ENCODE assay signal across 12 cellular contexts in the genomic region with DNA sequence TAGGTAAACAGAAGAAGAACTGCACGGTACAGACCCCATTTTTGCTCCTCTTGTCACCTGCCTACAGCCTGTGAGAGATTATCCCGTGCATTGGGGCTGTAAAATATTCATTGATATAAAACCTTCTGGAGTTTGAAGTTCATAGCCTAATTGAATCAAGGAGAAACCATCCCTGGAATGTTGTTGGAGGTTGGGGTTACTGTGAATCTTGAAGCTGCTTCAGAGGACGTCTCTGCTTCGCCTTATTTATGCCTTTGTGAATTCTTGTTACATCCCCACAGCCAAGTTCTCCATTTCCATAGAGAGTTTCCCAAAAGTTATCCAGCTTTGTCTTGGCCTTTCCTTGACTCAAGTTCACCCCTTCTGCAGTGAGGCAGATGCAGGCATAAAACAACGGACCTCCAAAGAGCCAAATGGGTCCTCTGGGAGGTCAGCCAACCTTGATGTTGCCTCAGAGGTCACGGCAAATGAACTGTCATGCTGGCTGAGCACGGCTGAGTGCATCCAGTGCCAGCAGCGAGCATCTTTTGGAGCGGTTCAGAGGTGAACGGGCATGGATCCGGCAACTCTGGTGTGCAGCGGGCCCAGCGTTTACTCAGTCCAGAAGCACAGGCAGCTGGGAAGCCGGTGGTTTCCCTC.
A peak's percentile ranks its signal among the peaks of the same experiment; 100 is the strongest.
DNase-seq lines count a peak whose midpoint lies in the region; ATAC-seq and TF ChIP-seq lines count a peak whose summit lies in the region.
"Had no signal": no experiment of that assay in that cellular context is flagged by ENCODE, and none has a peak within 500 bp of the region (broad histone marks: within the 10 kb centered on the region; RNA-seq: fewer than 3 reads in every experiment).

No MANE protein-coding gene starts in this region.

- H3K27me3 ChIP-seq in AG04450 (ENCODE audit: control insufficient read depth, insufficient read depth, low read length) (no peaks in the 10 kb centered on the region), adipocyte (replicated peaks; ENCODE audit: control insufficient read depth, insufficient read depth, low read length) (no peaks in the 10 kb centered on the region)

- H3K36me3 ChIP-seq in adipocyte (ENCODE audit: control insufficient read depth, insufficient read depth, low read length, severe bottlenecking) = no peaks in the 10 kb centered on the region

- H3K9ac ChIP-seq in adipocyte (ENCODE audit: low read length) = no peak overlapping the region

- peaks cover 25% of the 10 kb centered on the region for H3K4me1 ChIP-seq in adipocyte (ENCODE audit: control insufficient read depth, insufficient read depth, low read length)

- H3K27ac ChIP-seq in AG04450 (ENCODE audit: low read depth, low read length) = peak overlapping the region; percentile 22
- H3K27ac ChIP-seq: PC-9 had no signal

- TF ChIP-seq CTCF in AG04450 (IDR thresholded peaks at IDR 0.05; ENCODE audit: low read depth, low read length) = no peak

- H3K9me3 ChIP-seq in AG04450 (ENCODE audit: control insufficient read depth, insufficient read depth, low read length) = no peaks in the 10 kb centered on the region
- no peaks in the 10 kb centered on the region for H3K9me3 ChIP-seq in adipocyte (ENCODE audit: control insufficient read depth, low read length)

- H3K4me3 ChIP-seq in AG04450 (ENCODE audit: low read depth, low read length) (no peak overlapping the region), adipocyte (ENCODE audit: low read length) (peak overlapping the region; percentile 35)
- H3K4me3 ChIP-seq: PC-9 had no signal

- CTCF ChIA-PET in AG04450 (lab: Charles Lee) = no interaction called here

- DNase-seq in AG04450 (ENCODE audit: low read depth, low spot score) (peak; percentile 8), adipocyte (ENCODE audit: low read depth) (peak; percentile 13), islet precursor cell (peak; percentile 24), retina (peak; percentile 61), NCI-H524 treated with DMSO at 0.1 percent for 48 hours (lab: John Stamatoyannopoulos, UW) (no peak), epidermal melanocyte (ENCODE audit: insufficient read length, low spot score) (no peak), putamen (ENCODE audit: low spot score) (no peak)
- DNase-seq: activated effector memory CD4-positive, alpha-beta T cell treated with anti-CD3 and anti-CD28 coated beads, Interleukin-2, amount 50 U/mL, for 16 hours; NCI-H1930; NCI-H526 treated with DMSO at 0.1 percent for 48 hours; PC-9 had no signal

- no peak for ATAC-seq in HG03442 (IDR thresholded peaks at IDR 0.05; ENCODE audit: unreplicated experiment)

- POLR2A ChIA-PET in AG04450 (lab: Yijun Ruan, JAX) = no interaction called here

Comparison
In these comparisons a context has a peak if more than half of its experiments do, and no peak if none do; other contexts are left out.
1. DNase-seq: peak in AG04450 (single experiment), adipocyte (single experiment), islet precursor cell (single experiment) and retina (single experiment); none in NCI-H524 treated with DMSO at 0.1 percent for 48 hours (single experiment), epidermal melanocyte (single experiment) and putamen (single experiment).